25 cellular contexts compared by ENCODE assay signal in the genomic region with DNA sequence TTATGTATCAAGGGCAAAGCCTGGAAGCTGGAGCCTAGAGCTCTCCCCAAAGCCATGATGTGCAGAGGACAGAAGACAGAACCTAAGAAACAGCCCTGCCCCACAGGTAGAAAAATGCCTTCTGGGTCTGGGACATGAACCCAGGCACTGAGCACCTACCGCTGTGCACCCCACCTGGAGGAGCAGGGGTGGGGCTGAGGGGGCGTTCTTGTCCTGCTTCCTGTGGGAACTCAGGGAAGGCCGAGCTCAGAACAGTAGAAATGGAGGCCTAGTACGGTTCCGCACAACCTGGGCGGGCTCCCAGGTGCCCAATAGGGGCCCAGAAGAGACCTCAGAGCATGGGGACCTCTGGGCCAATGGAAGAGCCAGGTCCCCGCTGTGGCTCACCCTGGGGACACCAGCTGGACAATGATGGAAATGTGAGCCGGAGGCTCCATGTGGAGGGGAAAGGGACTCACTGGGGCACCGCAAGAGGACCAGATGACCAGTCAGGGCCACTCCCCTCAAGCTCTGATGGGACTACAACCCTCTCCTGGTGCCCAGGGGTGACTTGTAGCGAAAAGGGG.
"Had no signal": no experiment of that assay in that cellular context is flagged by ENCODE, and none has a peak within 500 bp of the region (broad histone marks: within the 10 kb centered on the region; RNA-seq: fewer than 3 reads in every experiment).

No MANE protein-coding gene starts in this region.

- H3K4me2 ChIP-seq: smooth muscle cell had no signal

- H3K4me3 ChIP-seq: adrenal gland, ascending aorta, esophagus squamous epithelium, gastrocnemius medialis, left ventricle myocardium inferior, sigmoid colon, smooth muscle cell, stomach, suprapubic skin, transverse colon, vagina had no signal

- H3K27me3 ChIP-seq: ascending aorta, vagina had no signal

- H3K9me3 ChIP-seq: adrenal gland, ascending aorta, esophagus squamous epithelium, gastrocnemius medialis, left ventricle myocardium inferior, sigmoid colon, stomach, suprapubic skin, transverse colon, vagina had no signal

- H3K27ac ChIP-seq: adrenal gland, ascending aorta, brain microvascular endothelial cell, esophagus squamous epithelium, gastrocnemius medialis, left ventricle myocardium inferior, sigmoid colon, stomach, suprapubic skin, transverse colon, vagina, WERI-Rb-1 had no signal

- ATAC-seq: activated CD8-positive, alpha-beta T cell treated with anti-CD3 and anti-CD28 coated beads, Interleukin-2, amount 10 ng/mL, durations not matched to agents 7 days and 5 days; activated T-helper 17 cell treated with anti-CD3 and anti-CD28 coated beads, Interleukin-2, amount 50 U/mL, for 72 hours; gastrocnemius medialis; naive thymus-derived CD4-positive, alpha-beta T cell; stimulated activated memory B cell treated with anti-CD40 and anti-IgM and Interleukin-4, amounts not matched to agents 10 μg/mL and 1 μg/mL and 100 μg/mL, for 72 hours had no signal

- H3K36me3 ChIP-seq: adrenal gland, ascending aorta, brain microvascular endothelial cell, esophagus squamous epithelium, gastrocnemius medialis, left ventricle myocardium inferior, sigmoid colon, stomach, suprapubic skin, transverse colon, vagina, WERI-Rb-1 had no signal

- FAIRE-seq: colon, TTC549 had no signal

- DNase-seq: activated CD4-positive, alpha-beta T cell treated with anti-CD3 and anti-CD28 coated beads, Interleukin-2, amount 50 U/mL, for 1 hour; activated CD4-positive, CD25-positive, alpha-beta regulatory T cell treated with anti-CD3 and anti-CD28 coated beads, Interleukin-2, amount 50 U/mL, for 72 hours; activated CD8-positive, alpha-beta T cell treated with anti-CD3 and anti-CD28 coated beads, Interleukin-2, amount 10 ng/mL, durations not matched to agents 7 days and 5 days; activated T-cell treated with anti-CD3 and anti-CD28 coated beads, Interleukin-2, amount 50 U/mL, for 24 hours; brain microvascular endothelial cell; caudate nucleus; esophagus squamous epithelium; gastrocnemius medialis; hypothalamus; left ventricle myocardium inferior; naive thymus-derived CD4-positive, alpha-beta T cell; sigmoid colon; stimulated activated CD4-positive, alpha-beta T cell treated with anti-CD3 and anti-CD28 coated beads, Interleukin-15, amount 100 ng/mL, for 24 hours; stomach; transverse colon; WERI-Rb-1 had no signal
